ENCODE assay signal across 17 cellular contexts in genomic region chr15:61118885-61119284, GRCh38.
A peak's percentile ranks its signal among the peaks of the same experiment; 100 is the strongest.
DNase-seq lines count a peak whose midpoint lies in the region; ATAC-seq and TF ChIP-seq lines count a peak whose summit lies in the region.
"Had no signal": no experiment of that assay in that cellular context is flagged by ENCODE, and none has a peak within 500 bp of the region (broad histone marks: within the 10 kb centered on the region; RNA-seq: fewer than 3 reads in every experiment).

No MANE protein-coding gene starts in this region.

- H3K4me2 ChIP-seq in H9 (ENCODE audit: insufficient read depth, insufficient read length, low read length), result no peak overlapping the region

- no peak overlapping the region for H2BK120ac ChIP-seq in H9 (ENCODE audit: low read depth, low read length, poor library complexity, severe bottlenecking)

- H4K8ac ChIP-seq in H9 (replicated peaks; ENCODE audit: insufficient read length, low read depth, low read length), result no peak overlapping the region

- H2BK20ac ChIP-seq in H9 (ENCODE audit: low read depth, low read length, poor library complexity, severe bottlenecking), result no peak overlapping the region

- H3K36me3 ChIP-seq in BE2C (no peaks in the 10 kb centered on the region), WERI-Rb-1 (no peaks in the 10 kb centered on the region; the same call in 1 of the 2 replicates)
- H3K36me3 ChIP-seq: SJCRH30 had no signal

- no peak overlapping the region for H3K4ac ChIP-seq in H9 (ENCODE audit: low read depth, low read length)

- H4K5ac ChIP-seq in H9 (ENCODE audit: insufficient read length, low read depth, low read length), result no peak overlapping the region

- H3K23me2 ChIP-seq in H9 (ENCODE audit: insufficient read length, low read depth, low read length, poor library complexity, severe bottlenecking), result no peaks in the 10 kb centered on the region

- no CpG with 5 or more reads among the region's 11 CpGs for WGBS in H9 (ENCODE audit: extremely low coverage, insufficient read length, low lambda C conversion rate)

- H3K27ac ChIP-seq in H9 (ENCODE audit: insufficient read length, low read depth, low read length) (no peak overlapping the region), WERI-Rb-1 (no peak overlapping the region)
- H3K27ac ChIP-seq: body of pancreas, HL-60 had no signal

- no peak overlapping the region for H3T11ph ChIP-seq in H9 (ENCODE audit: low read length)

- DNase-seq in BE2C, result no peak
- DNase-seq in H9, result peak; percentile 67
- no peak for DNase-seq in WERI-Rb-1
- peak; percentile 66 for DNase-seq in iPS-NIHi11 (ENCODE audit: low spot score)
- no peak for DNase-seq in SW 1271 (lab: John Stamatoyannopoulos, UW)
- DNase-seq in NCI-H345 (lab: John Stamatoyannopoulos, UW), result no peak
- no peak for DNase-seq in NCI-H128 (lab: John Stamatoyannopoulos, UW; ENCODE audit: unreplicated experiment)
- DNase-seq: activated CD8-positive, alpha-beta memory T cell treated with anti-CD3 and anti-CD28 coated beads, Interleukin-2, amount 10 ng/mL, durations not matched to agents 7 days and 5 days; activated naive CD4-positive, alpha-beta T cell treated with anti-CD3 and anti-CD28 coated beads for 36 hours; body of pancreas; HFFc6; kidney glomerular epithelial cell; mucosa of descending colon; NCI-H1930 had no signal

- no peak overlapping the region for H3K23ac ChIP-seq in H9 (ENCODE audit: insufficient read length, low read depth, low read length)

- H2AFZ ChIP-seq in H9 (ENCODE audit: low read length), result no peak overlapping the region

- no peak overlapping the region; a peak in 1 of 7 replicates for H3K27ac Mint-ChIP-seq in H9
- H3K27ac Mint-ChIP-seq: activated CD8-positive, alpha-beta memory T cell treated with anti-CD3 and anti-CD28 coated beads, Interleukin-2, amount 10 ng/mL, durations not matched to agents 7 days and 5 days; activated naive CD4-positive, alpha-beta T cell treated with anti-CD3 and anti-CD28 coated beads for 36 hours; HFFc6 had no signal

- H3K27me3 Mint-ChIP-seq in H9 (ENCODE audit: low read depth), result no peaks in the 10 kb centered on the region; the same call in 1 of the 2 replicates

- H3K4me1 ChIP-seq in BE2C, result peaks cover 4% of the 10 kb centered on the region; the same call in 1 of the 2 replicates
- H3K4me1 ChIP-seq in H9 (ENCODE audit: insufficient read depth, low read length), result peaks cover 1% of the 10 kb centered on the region; the same call in 1 of the 2 replicates
- H3K4me1 ChIP-seq: body of pancreas had no signal

- H3K79me2 ChIP-seq in H9 (ENCODE audit: insufficient read depth, low read length), result no peaks in the 10 kb centered on the region

- H3K4me3 ChIP-seq in BE2C (ENCODE audit: low read depth, low read length) (no peak overlapping the region), WERI-Rb-1 (ENCODE audit: low read depth, low read length) (no peak overlapping the region)
- H3K4me3 ChIP-seq: body of pancreas, mucosa of descending colon, SJCRH30 had no signal

- H2BK15ac ChIP-seq in H9 (ENCODE audit: low read depth, low read length), result no peak overlapping the region

- H3K27me3 ChIP-seq in BE2C (no peaks in the 10 kb centered on the region), H9 (ENCODE audit: insufficient read depth, low read length) (no peaks in the 10 kb centered on the region), WERI-Rb-1 (ENCODE audit: insufficient read depth, low read depth, severe bottlenecking) (no peaks in the 10 kb centered on the region)
- H3K27me3 ChIP-seq: body of pancreas, SJCRH30 had no signal

- H3K14ac ChIP-seq in H9 (ENCODE audit: insufficient read depth, low read length), result no peak overlapping the region

- no peaks in the 10 kb centered on the region for H3K36me3 Mint-ChIP-seq in H9 (ENCODE audit: insufficient read depth in 1 of 3, low read depth in 3 of 3)
- H3K36me3 Mint-ChIP-seq: activated CD8-positive, alpha-beta memory T cell treated with anti-CD3 and anti-CD28 coated beads, Interleukin-2, amount 10 ng/mL, durations not matched to agents 7 days and 5 days had no signal

- H3K9me3 Mint-ChIP-seq in H9, result no peaks in the 10 kb centered on the region
- H3K9me3 Mint-ChIP-seq: activated naive CD4-positive, alpha-beta T cell treated with anti-CD3 and anti-CD28 coated beads for 36 hours; HFFc6 had no signal

- H3K79me1 ChIP-seq in H9 (ENCODE audit: insufficient read depth, low read depth, low read length, poor library complexity, severe bottlenecking), result no peaks in the 10 kb centered on the region

- no peaks in the 10 kb centered on the region for H4K20me1 ChIP-seq in H9 (ENCODE audit: control insufficient read depth, insufficient read depth, insufficient read length)

- no peak overlapping the region for H2BK5ac ChIP-seq in H9 (ENCODE audit: insufficient read length, low read length)

- no peak overlapping the region for H3K4me3 Mint-ChIP-seq in H9
- H3K4me3 Mint-ChIP-seq: activated CD8-positive, alpha-beta memory T cell treated with anti-CD3 and anti-CD28 coated beads, Interleukin-2, amount 10 ng/mL, durations not matched to agents 7 days and 5 days; activated naive CD4-positive, alpha-beta T cell treated with anti-CD3 and anti-CD28 coated beads for 36 hours; HFFc6 had no signal

- no peak overlapping the region for H2AK5ac ChIP-seq in H9 (ENCODE audit: insufficient read length, low read length)

- H3K56ac ChIP-seq in H9 (ENCODE audit: insufficient read length, low read depth, low read length), result no peak overlapping the region

- no peak overlapping the region for H3K9ac ChIP-seq in H9 (ENCODE audit: extremely low read depth, insufficient read length, low read length)

- no peak overlapping the region for H2BK12ac ChIP-seq in H9 (ENCODE audit: insufficient read length, low read depth, low read length)

- ATAC-seq in GM19023 (IDR thresholded peaks at IDR 0.05; ENCODE audit: unreplicated experiment), result no peak
- ATAC-seq: activated CD8-positive, alpha-beta memory T cell treated with anti-CD3 and anti-CD28 coated beads, Interleukin-2, amount 10 ng/mL, durations not matched to agents 7 days and 5 days; body of pancreas; mucosa of descending colon had no signal

- H3K4me1 Mint-ChIP-seq in H9, result peaks cover 21 to 37% of the 10 kb centered on the region in 2 experiments
- H3K4me1 Mint-ChIP-seq: activated CD8-positive, alpha-beta memory T cell treated with anti-CD3 and anti-CD28 coated beads, Interleukin-2, amount 10 ng/mL, durations not matched to agents 7 days and 5 days had no signal

- TF ChIP-seq CTCF in BE2C (IDR thresholded peaks at IDR 0.05; ENCODE audit: low read depth, low read length) (peak; percentile 60), H9 (conservative IDR thresholded peaks at IDR 0.05) (peak; percentile 57), WERI-Rb-1 (IDR thresholded peaks at IDR 0.05; ENCODE audit: low read depth, low read length) (peak; percentile 39)

- H3K9me3 ChIP-seq in BE2C, result no peaks in the 10 kb centered on the region
- no peaks in the 10 kb centered on the region for H3K9me3 ChIP-seq in H9 (ENCODE audit: control insufficient read depth, low read depth, low read length)
- H3K9me3 ChIP-seq in WERI-Rb-1 (ENCODE audit: severe bottlenecking), result no peaks in the 10 kb centered on the region
- H3K9me3 ChIP-seq: body of pancreas, mucosa of descending colon, SJCRH30 had no signal

- H3K18ac ChIP-seq in H9 (ENCODE audit: insufficient read length, low read depth, low read length), result no peak overlapping the region

- no peak overlapping the region for H4K91ac ChIP-seq in H9 (ENCODE audit: insufficient read length, low read depth, low read length)

Comparison
In these comparisons a context has a peak if more than half of its experiments do, and no peak if none do; other contexts are left out.
1. DNase-seq: peak in H9 (single experiment) and iPS-NIHi11 (single experiment); none in BE2C (single experiment), WERI-Rb-1 (single experiment), SW 1271 (0 of 2), NCI-H345 (single experiment) and NCI-H128 (single experiment).
2. Peak in every context shown above with its lines, with median percentiles within 50 percentile points of each other: CTCF ChIP-seq.